ENCODE assay signal across 16 cellular contexts in genomic region chr12:116934908-116935698, GRCh38. TPM values are rescaled to one million over a fixed set of nuclear protein-coding genes. Genes with fewer than 3 reads are reported as not detected.
"Had no signal": no experiment of that assay in that cellular context is flagged by ENCODE, and none has a peak within 500 bp of the region (broad histone marks: within the 10 kb centered on the region; RNA-seq: fewer than 3 reads in every experiment).

No MANE protein-coding gene starts in this region.

- H3K9ac ChIP-seq: neural progenitor cell, parathyroid adenoma had no signal

- H2AFZ ChIP-seq: neural progenitor cell, parathyroid adenoma had no signal

- H3K9me3 ChIP-seq: adrenal gland, esophagus squamous epithelium, uterus had no signal

- DNase-seq: activated CD4-positive, alpha-beta T cell treated with anti-CD3 and anti-CD28 coated beads for 1 hour; activated CD4-positive, alpha-beta T cell treated with anti-CD3 and anti-CD28 coated beads, Interleukin-2, amount 50 U/mL, for 4 hours; activated effector memory CD4-positive, alpha-beta T cell treated with Interleukin-2 at 50 U/mL for 16 hours; adrenal gland; esophagus squamous epithelium; hippocampal formation; stimulated activated CD4-positive, alpha-beta T cell treated with anti-CD3 and anti-CD28 coated beads, Interleukin-12 subunit alpha, Interleukin-12 subunit beta, amount 100 ng/mL, for 4 hours; stimulated activated CD4-positive, alpha-beta T cell treated with anti-CD3 and anti-CD28 coated beads, Interleukin-2, amount 100 ng/mL, for 24 hours; uterus had no signal

- H3K4me2 ChIP-seq: neural progenitor cell had no signal

- H3K27ac ChIP-seq: adrenal gland, cardiac muscle cell, esophagus squamous epithelium, neural progenitor cell, parathyroid adenoma, uterus had no signal

- H3K4me3 ChIP-seq: adrenal gland, cardiac muscle cell, esophagus squamous epithelium, neural progenitor cell, uterus had no signal

- H3K27me3 ChIP-seq: adrenal gland, cardiac muscle cell, esophagus squamous epithelium, neural progenitor cell, uterus had no signal

- H3K36me3 ChIP-seq: cardiac muscle cell, uterus had no signal

RNA-seq across cellular contexts. Expression of gene HRK, which starts 53.9 kb away (rescaled TPM):
- total RNA-seq: cardiac muscle cell, fibroblast of villous mesenchyme, glomerular endothelial cell, myocyte had no signal
- polyA plus RNA-seq: liver had no signal
